20 cellular contexts compared by ENCODE assay signal in genomic region chr6:15874351-15874750, GRCh38.
"Had no signal": no experiment of that assay in that cellular context is flagged by ENCODE, and none has a peak within 500 bp of the region (broad histone marks: within the 10 kb centered on the region; RNA-seq: fewer than 3 reads in every experiment).

No MANE protein-coding gene starts in this region.

- H3K9me3 Mint-ChIP-seq: activated B cell treated with CpG ODN at 0.5 μM for 24 hours; activated CD4-positive, alpha-beta T cell treated with anti-CD3 and anti-CD28 coated beads, Interleukin-2, amount 10 ng/mL, durations not matched to agents 24 days and 14 days; activated naive CD4-positive, alpha-beta T cell treated with anti-CD3 and anti-CD28 coated beads for 36 hours; activated naive CD8-positive, alpha-beta T cell treated with anti-CD3 and anti-CD28 coated beads, Interleukin-2, amount 50 U/mL, for 24 hours; memory B cell; natural killer cell treated with Interleukin-12 subunit alpha and Interleukin-12 subunit beta and Interleukin-15 and Interleukin-18, amount 100 ng/mL, for 72 hours had no signal

- H3K9me3 ChIP-seq: right atrium auricular region, upper lobe of left lung had no signal

- H3K27ac ChIP-seq: right atrium auricular region, upper lobe of left lung had no signal

- ATAC-seq: activated CD8-positive, alpha-beta T cell treated with anti-CD3 and anti-CD28 coated beads, Interleukin-2, amount 10 ng/mL, durations not matched to agents 7 days and 5 days; activated naive CD8-positive, alpha-beta T cell treated with anti-CD3 and anti-CD28 coated beads, Interleukin-2, amount 50 U/mL, for 24 hours; left ventricle myocardium superior; natural killer cell treated with Interleukin-12 subunit alpha and Interleukin-12 subunit beta and Interleukin-15 and Interleukin-18, amount 100 ng/mL, for 72 hours; stimulated activated naive CD8-positive, alpha-beta T cell treated with anti-CD3 and anti-CD28 coated beads, Interleukin-15, Interleukin-2, amounts not matched to agents 100 U/mL and 50 U/mL, for 24 hours had no signal

- H3K27me3 ChIP-seq: right atrium auricular region, upper lobe of left lung had no signal

- H3K36me3 Mint-ChIP-seq: memory B cell; natural killer cell treated with Interleukin-12 subunit alpha and Interleukin-12 subunit beta and Interleukin-15 and Interleukin-18, amount 100 ng/mL, for 72 hours had no signal

- FAIRE-seq: TTC549 had no signal

- H3K4me3 Mint-ChIP-seq: activated B cell treated with CpG ODN at 0.5 μM for 24 hours; activated CD4-positive, alpha-beta T cell treated with anti-CD3 and anti-CD28 coated beads, Interleukin-2, amount 10 ng/mL, durations not matched to agents 24 days and 14 days; activated CD8-positive, alpha-beta T cell treated with anti-CD3 and anti-CD28 coated beads, Interleukin-2, amount 10 ng/mL, durations not matched to agents 7 days and 5 days; activated naive CD4-positive, alpha-beta T cell treated with anti-CD3 and anti-CD28 coated beads for 36 hours; activated naive CD8-positive, alpha-beta T cell treated with anti-CD3 and anti-CD28 coated beads, Interleukin-2, amount 50 U/mL, for 24 hours; memory B cell; natural killer cell treated with Interleukin-12 subunit alpha and Interleukin-12 subunit beta and Interleukin-15 and Interleukin-18, amount 100 ng/mL, for 72 hours had no signal

- DNase-seq: activated B cell treated with CpG ODN at 0.5 μM for 24 hours; activated CD4-positive, alpha-beta T cell treated with anti-CD3 and anti-CD28 coated beads, Interleukin-2, amount 10 ng/mL, durations not matched to agents 24 days and 14 days; activated CD8-positive, alpha-beta memory T cell treated with anti-CD3 and anti-CD28 coated beads, Interleukin-2, amount 50 U/mL, for 48 hours; activated CD8-positive, alpha-beta T cell treated with anti-CD3 and anti-CD28 coated beads, Interleukin-2, amount 10 ng/mL, durations not matched to agents 7 days and 5 days; activated naive CD4-positive, alpha-beta T cell treated with anti-CD3 and anti-CD28 coated beads for 36 hours; activated naive CD8-positive, alpha-beta T cell treated with anti-CD3 and anti-CD28 coated beads, Interleukin-2, amount 50 U/mL, for 24 hours; aorta; cortex of kidney; effector CD8-positive, alpha-beta T cell; foreskin melanocyte; kidney glomerular epithelial cell; left ventricle myocardium superior; stimulated activated CD4-positive, alpha-beta T cell treated with anti-CD3 and anti-CD28 coated beads, Interleukin-4, amount 100 ng/mL, for 24 hours; stimulated activated naive CD8-positive, alpha-beta T cell treated with anti-CD3 and anti-CD28 coated beads, Interleukin-15, Interleukin-2, amounts not matched to agents 100 U/mL and 50 U/mL, for 24 hours; upper lobe of left lung had no signal

- H3K36me3 ChIP-seq: right atrium auricular region, upper lobe of left lung had no signal

- H3K4me3 ChIP-seq: right atrium auricular region, upper lobe of left lung had no signal

- H3K27ac Mint-ChIP-seq: activated B cell treated with CpG ODN at 0.5 μM for 24 hours; activated CD4-positive, alpha-beta T cell treated with anti-CD3 and anti-CD28 coated beads, Interleukin-2, amount 10 ng/mL, durations not matched to agents 24 days and 14 days; activated CD8-positive, alpha-beta T cell treated with anti-CD3 and anti-CD28 coated beads, Interleukin-2, amount 10 ng/mL, durations not matched to agents 7 days and 5 days; activated naive CD4-positive, alpha-beta T cell treated with anti-CD3 and anti-CD28 coated beads for 36 hours; activated naive CD8-positive, alpha-beta T cell treated with anti-CD3 and anti-CD28 coated beads, Interleukin-2, amount 50 U/mL, for 24 hours; memory B cell; natural killer cell treated with Interleukin-12 subunit alpha and Interleukin-12 subunit beta and Interleukin-15 and Interleukin-18, amount 100 ng/mL, for 72 hours; progenitor cell of endocrine pancreas had no signal
